9 cellular contexts compared by ENCODE assay signal in genomic region chr20:2518096-2518495, GRCh38. TPM values are rescaled to one million over a fixed set of nuclear protein-coding genes. Genes with fewer than 3 reads are reported as not detected.
"Had no signal": no experiment of that assay in that cellular context is flagged by ENCODE, and none has a peak within 500 bp of the region (broad histone marks: within the 10 kb centered on the region; RNA-seq: fewer than 3 reads in every experiment).

No MANE protein-coding gene starts in this region.

- H3K27ac ChIP-seq: HL-60, KMS-11 had no signal

- DNase-seq: IMR-90, KBM-7, KG1 had no signal

- H3K4me2 ChIP-seq: KMS-11 had no signal

- FAIRE-seq: HTR-8/SVneo had no signal

- H3K9ac ChIP-seq: KMS-11 had no signal

RNA-seq across cellular contexts. Expression of gene TMC2, which starts 18.3 kb away (rescaled TPM):
- total RNA-seq: HT-29, HT1080, IMR-90 had no signal
- polyA plus RNA-seq: IgD-negative memory B cell, IMR-90 had no signal
